15 cellular contexts compared by ENCODE assay signal in genomic region chr2:239763433-239764097, GRCh38.
A peak's percentile ranks its signal among the peaks of the same experiment; 100 is the strongest.
DNase-seq lines count a peak whose midpoint lies in the region; ATAC-seq and TF ChIP-seq lines count a peak whose summit lies in the region.
"Had no signal": no experiment of that assay in that cellular context is flagged by ENCODE, and none has a peak within 500 bp of the region (broad histone marks: within the 10 kb centered on the region; RNA-seq: fewer than 3 reads in every experiment).

No MANE protein-coding gene starts in this region.

- H3K79me2 ChIP-seq in PC-3 (ENCODE audit: low read length), result no peaks in the 10 kb centered on the region

- no peaks in the 10 kb centered on the region for H3K4me1 Mint-ChIP-seq in activated CD4-positive, alpha-beta T cell treated with anti-CD3 and anti-CD28 coated beads for 36 hours
- H3K4me1 Mint-ChIP-seq: central memory CD8-positive, alpha-beta T cell had no signal

- H3K9me3 ChIP-seq in PC-3 (ENCODE audit: low read length) (no peaks in the 10 kb centered on the region), suprapubic skin (peaks cover 3% of the 10 kb centered on the region)

- H3K4me3 ChIP-seq in PC-3 (ENCODE audit: low read length), result no peak overlapping the region
- H3K4me3 ChIP-seq in suprapubic skin, result no peak overlapping the region

- TF ChIP-seq CTCF in PC-3 (conservative IDR thresholded peaks at IDR 0.05; ENCODE audit: low read depth, low read length) (peak; percentile 51), suprapubic skin (IDR thresholded peaks at IDR 0.05) (no peak), omental fat pad (IDR thresholded peaks at IDR 0.05) (no peak)

- intact Hi-C loops in PC-3 (cut with micrococcal nuclease), result no loop called here
- intact Hi-C loops in activated CD4-positive, alpha-beta T cell treated with anti-CD3 and anti-CD28 coated beads for 36 hours (cut with DNase I, micrococcal nuclease), result no loop called here

- H3F3A ChIP-seq in PC-3 (ENCODE audit: low read length, unreplicated experiment), result no peaks in the 10 kb centered on the region

- H3K9me2 ChIP-seq in PC-3 (replicated peaks; ENCODE audit: low read length), result no peaks in the 10 kb centered on the region

- WGBS in suprapubic skin, result 64% methylated on average over 13 of the region's 13 CpGs

- CTCF ChIA-PET in PC-3 (lab: Charles Lee), result no interaction called here
- CTCF ChIA-PET in HEK293T (lab: Yijun Ruan, JAX), result no interaction called here
- CTCF ChIA-PET in activated CD4-positive, alpha-beta T cell treated with anti-CD3 and anti-CD28 coated beads for 36 hours (lab: Charles Lee), result interaction anchor here (0.7 kb wide), 1 partner anchor 11 kb away, joined by 3 read pairs; no protein-coding TSS in a partner anchor

- no peaks in the 10 kb centered on the region for H3K27me3 Mint-ChIP-seq in activated CD4-positive, alpha-beta T cell treated with anti-CD3 and anti-CD28 coated beads for 36 hours

- H3K4me1 ChIP-seq in PC-3 (ENCODE audit: insufficient read depth, low read length) (peaks cover 6% of the 10 kb centered on the region; the same call in 1 of the 2 replicates), suprapubic skin (peaks cover 7% of the 10 kb centered on the region)

- DNase-seq in NCI-H345 (lab: John Stamatoyannopoulos, UW) (peak; percentile 10), NCI-H345 treated with DMSO at 0.1 percent for 48 hours (lab: John Stamatoyannopoulos, UW; ENCODE audit: unreplicated experiment) (no peak), PC-3 (peak; percentile 29), iPS-NIHi11 (ENCODE audit: low spot score) (peak; percentile 55), suprapubic skin (ENCODE audit: low spot score in 2 of 2) (peak; percentile 51 to 58), omental fat pad (ENCODE audit: low spot score) (no peak), HEK293T (ENCODE audit: extremely low spot score) (no peak)
- DNase-seq in activated CD4-positive, alpha-beta T cell treated with anti-CD3 and anti-CD28 coated beads for 36 hours, result no peak
- DNase-seq: activated CD8-positive, alpha-beta T cell treated with anti-CD3 and anti-CD28 coated beads, Interleukin-2, amount 10 ng/mL, durations not matched to agents 7 days and 5 days; activated gamma-delta T cell treated with Interleukin-2 at 50 U/mL for 16 hours; DMS153; NCI-H446 treated with DMSO at 0.1 percent for 48 hours; RPMI8226; trophoblast cell had no signal

- BruUV-seq in PC-3 (replicated peaks; lab: Mats Ljungman, UMichigan), result no TSS peak

- H3K4me3 Mint-ChIP-seq in activated CD4-positive, alpha-beta T cell treated with anti-CD3 and anti-CD28 coated beads for 36 hours, result no peak overlapping the region
- H3K4me3 Mint-ChIP-seq: activated CD8-positive, alpha-beta T cell treated with anti-CD3 and anti-CD28 coated beads, Interleukin-2, amount 10 ng/mL, durations not matched to agents 7 days and 5 days; central memory CD8-positive, alpha-beta T cell had no signal

- no peaks in the 10 kb centered on the region for H3K36me3 Mint-ChIP-seq in activated CD4-positive, alpha-beta T cell treated with anti-CD3 and anti-CD28 coated beads for 36 hours (ENCODE audit: low read depth)

- H2AFZ ChIP-seq in PC-3 (ENCODE audit: low read length), result no peak overlapping the region

- no peak for TF ChIP-seq POLR2A in suprapubic skin (IDR thresholded peaks at IDR 0.05)

- H4K20me1 ChIP-seq in PC-3 (ENCODE audit: low read length), result no peaks in the 10 kb centered on the region

- no peak overlapping the region for H3K4me2 ChIP-seq in PC-3 (ENCODE audit: low read length)

- H3K9ac ChIP-seq in PC-3 (ENCODE audit: low read length), result no peak overlapping the region

- H3K27ac ChIP-seq in PC-3 (ENCODE audit: low read length) (no peak overlapping the region), suprapubic skin (no peak overlapping the region)

- 0 out of 2 replicates have a peak, but pooled peaks have one; percentile 45 for ATAC-seq in PC-3
- ATAC-seq in omental fat pad (ENCODE audit: low FRiP score), result no peak
- ATAC-seq in activated CD4-positive, alpha-beta T cell treated with anti-CD3 and anti-CD28 coated beads for 36 hours, result no peak
- ATAC-seq: activated CD8-positive, alpha-beta T cell treated with anti-CD3 and anti-CD28 coated beads, Interleukin-2, amount 10 ng/mL, durations not matched to agents 7 days and 5 days had no signal

- no peaks in the 10 kb centered on the region for H3K9me3 Mint-ChIP-seq in activated CD4-positive, alpha-beta T cell treated with anti-CD3 and anti-CD28 coated beads for 36 hours (ENCODE audit: low read depth)
- H3K9me3 Mint-ChIP-seq: central memory CD8-positive, alpha-beta T cell had no signal

- no peak for TF ChIP-seq EP300 in suprapubic skin (IDR thresholded peaks at IDR 0.05)

- H3K27me3 ChIP-seq in PC-3 (ENCODE audit: low read length) (peaks cover 89% of the 10 kb centered on the region), suprapubic skin (peaks cover 3% of the 10 kb centered on the region)

- H3K36me3 ChIP-seq in PC-3 (ENCODE audit: low read depth, low read length), result no peaks in the 10 kb centered on the region
- no peaks in the 10 kb centered on the region for H3K36me3 ChIP-seq in suprapubic skin

- no peak overlapping the region for H3K27ac Mint-ChIP-seq in activated CD4-positive, alpha-beta T cell treated with anti-CD3 and anti-CD28 coated beads for 36 hours
- H3K27ac Mint-ChIP-seq: activated CD8-positive, alpha-beta T cell treated with anti-CD3 and anti-CD28 coated beads, Interleukin-2, amount 10 ng/mL, durations not matched to agents 7 days and 5 days had no signal

- POLR2A ChIA-PET in PC-3 (lab: Charles Lee; ENCODE audit: unreplicated experiment) (no interaction called here), HEK293T (lab: Yijun Ruan, JAX) (no interaction called here)
- POLR2A ChIA-PET in activated CD4-positive, alpha-beta T cell treated with anti-CD3 and anti-CD28 coated beads for 36 hours (lab: Charles Lee), result interaction anchor here (0.5 kb wide), 1 partner anchor 175 kb away, joined by 3 read pairs; no protein-coding TSS in a partner anchor

TF ChIP-seq in HEK293T, 16 proteins besides CTCF, POLR2A, EP300 and RAD21:
- TF ChIP-seq LEF1 (IDR thresholded peaks at IDR 0.05; ENCODE audit: borderline replicate concordance) (no peak), FOXA1 (IDR thresholded peaks at IDR 0.05) (no peak), TARDBP (IDR thresholded peaks at IDR 0.05) (no peak), BHLHE40 (IDR thresholded peaks at IDR 0.05; ENCODE audit: borderline replicate concordance) (no peak), SP1 (IDR thresholded peaks at IDR 0.05) (no peak), PKNOX1 (IDR thresholded peaks at IDR 0.05) (no peak), FOXK2 (IDR thresholded peaks at IDR 0.05) (no peak), ZNF384 (IDR thresholded peaks at IDR 0.05) (no peak), L3MBTL2 (conservative IDR thresholded peaks at IDR 0.05) (no peak), HDGF (IDR thresholded peaks at IDR 0.05; ENCODE audit: borderline replicate concordance) (no peak), CTBP1 (IDR thresholded peaks at IDR 0.05; ENCODE audit: borderline replicate concordance) (no peak), ARNT (IDR thresholded peaks at IDR 0.05) (no peak), SUZ12 (IDR thresholded peaks at IDR 0.05) (no peak), ELF4 (IDR thresholded peaks at IDR 0.05) (no peak), FOXM1 (IDR thresholded peaks at IDR 0.05; ENCODE audit: borderline replicate concordance) (no peak)
TF ChIP-seq in HEK293T: peak in this region for 0.

Comparison
In these comparisons a context has a peak if more than half of its experiments do, and no peak if none do; other contexts are left out.
1. DNase-seq: peak in NCI-H345 (single experiment), PC-3 (single experiment), iPS-NIHi11 (single experiment) and suprapubic skin (2 of 2); none in NCI-H345 treated with DMSO at 0.1 percent for 48 hours (single experiment), omental fat pad (single experiment), HEK293T (single experiment) and activated CD4-positive, alpha-beta T cell treated with anti-CD3 and anti-CD28 coated beads for 36 hours (single experiment).